ENCODE assay signal across 9 cellular contexts in genomic region chr21:37407719-37408455, GRCh38. TPM values are rescaled to one million over a fixed set of nuclear protein-coding genes. Genes with fewer than 3 reads are reported as not detected.
DNase-seq lines count a peak whose midpoint lies in the region; ATAC-seq and TF ChIP-seq lines count a peak whose summit lies in the region.
"Had no signal": no experiment of that assay in that cellular context is flagged by ENCODE, and none has a peak within 500 bp of the region (broad histone marks: within the 10 kb centered on the region; RNA-seq: fewer than 3 reads in every experiment).

No MANE protein-coding gene starts in this region.

- H3K4me2 ChIP-seq in mammary epithelial cell (ENCODE audit: insufficient read depth, low read depth, low read length), result peak overlapping the region; percentile 3

- dilution Hi-C loops in mammary epithelial cell (cut with HindIII; ENCODE audit: low sequenced_read_pairs), result no loop called here

- H3K9me3 Mint-ChIP-seq in activated T-cell treated with anti-CD3 and anti-CD28 coated beads, Interleukin-2, amount 50 U/mL, for 24 hours, result no peaks in the 10 kb centered on the region
- H3K9me3 Mint-ChIP-seq in stimulated activated effector memory CD8-positive, alpha-beta T cell treated with anti-CD3 and anti-CD28 coated beads, Interleukin-12 subunit alpha, Interleukin-12 subunit beta, amount 100 ng/mL, for 72 hours, result no peaks in the 10 kb centered on the region

- H3K9me3 ChIP-seq in mammary epithelial cell (replicated peaks; ENCODE audit: insufficient read depth, low read length), result peaks cover under 1% of the 10 kb centered on the region

- no peaks in the 10 kb centered on the region for H3K36me3 ChIP-seq in mammary epithelial cell (ENCODE audit: insufficient read depth, low read length)

- no TSS peak for BruUV-seq in mammary epithelial cell (replicated peaks; lab: Mats Ljungman, UMichigan)

- peaks cover 2% of the 10 kb centered on the region for H4K20me1 ChIP-seq in mammary epithelial cell (ENCODE audit: insufficient read depth, low read length)

- H2AFZ ChIP-seq in mammary epithelial cell (ENCODE audit: low read depth, low read length), result no peak overlapping the region

- no peak for TF ChIP-seq CTCF in mammary epithelial cell (conservative IDR thresholded peaks at IDR 0.05 in 1 of 2, IDR thresholded peaks at IDR 0.05 in 1 of 2; ENCODE audit: extremely low read depth in 1 of 2, insufficient read depth in 1 of 2, low read depth in 1 of 2, low read length in 2 of 2)

- ATAC-seq in HG02885 (IDR thresholded peaks at IDR 0.05; ENCODE audit: poor library complexity, unreplicated experiment), result peak; percentile 77
- peak; percentile 76 for ATAC-seq in stimulated activated effector memory CD8-positive, alpha-beta T cell treated with anti-CD3 and anti-CD28 coated beads, Interleukin-12 subunit alpha, Interleukin-12 subunit beta, amount 100 ng/mL, for 72 hours

- DNase-seq in activated T-cell treated with anti-CD3 and anti-CD28 coated beads, Interleukin-2, amount 50 U/mL, for 24 hours, result no peak
- DNase-seq in activated T-cell treated with anti-CD3 and anti-CD28 coated beads, Interleukin-2, amount 50 U/mL, for 48 hours, result no peak
- DNase-seq in mammary epithelial cell, result peak; percentile 7
- no peak for DNase-seq in stimulated activated effector memory CD8-positive, alpha-beta T cell treated with anti-CD3 and anti-CD28 coated beads, Interleukin-12 subunit alpha, Interleukin-12 subunit beta, amount 100 ng/mL, for 72 hours (ENCODE audit: low spot score in 2 of 2)
- no peak for DNase-seq in amniotic stem cell (lab: John Stamatoyannopoulos, UW)
- no peak for DNase-seq in SKM-1 treated with dmso at 0.1 percent for 144 hours (lab: John Stamatoyannopoulos, UW; ENCODE audit: unreplicated experiment)
- no peak for DNase-seq in middle frontal gyrus (ENCODE audit: extremely low spot score, low spot score)
- DNase-seq: NCI-H1930 had no signal

- H3K4me3 Mint-ChIP-seq in activated T-cell treated with anti-CD3 and anti-CD28 coated beads, Interleukin-2, amount 50 U/mL, for 24 hours, result peak overlapping the region; percentile 44
- H3K4me3 Mint-ChIP-seq in stimulated activated effector memory CD8-positive, alpha-beta T cell treated with anti-CD3 and anti-CD28 coated beads, Interleukin-12 subunit alpha, Interleukin-12 subunit beta, amount 100 ng/mL, for 72 hours, result peak overlapping the region; percentile 45

- peaks cover 98% of the 10 kb centered on the region for H3K79me2 ChIP-seq in mammary epithelial cell (ENCODE audit: insufficient read depth, low read length)

- in situ Hi-C loops in mammary epithelial cell (cut with MboI; ENCODE audit: low sequenced_read_pairs in 2 of 2), result no loop called here

- intact Hi-C loops in mammary epithelial cell (cut with micrococcal nuclease), result no loop called here

- CTCF ChIA-PET in mammary epithelial cell (lab: Charles Lee; ENCODE audit: low non-redundant PET), result no interaction called here

- peaks cover 21% of the 10 kb centered on the region for H3K36me3 Mint-ChIP-seq in activated T-cell treated with anti-CD3 and anti-CD28 coated beads, Interleukin-2, amount 50 U/mL, for 24 hours (ENCODE audit: low read depth)
- H3K36me3 Mint-ChIP-seq in stimulated activated effector memory CD8-positive, alpha-beta T cell treated with anti-CD3 and anti-CD28 coated beads, Interleukin-12 subunit alpha, Interleukin-12 subunit beta, amount 100 ng/mL, for 72 hours, result peaks cover 15% of the 10 kb centered on the region

- no peak overlapping the region for H3K9ac ChIP-seq in mammary epithelial cell (ENCODE audit: insufficient read depth, low read length)

- H3K4me3 ChIP-seq in mammary epithelial cell (replicated peaks in 1 of 3; ENCODE audit: insufficient read depth in 1 of 3, low read depth in 2 of 3, low read length in 3 of 3), result no peak overlapping the region

- H3K4me1 ChIP-seq in mammary epithelial cell (ENCODE audit: insufficient read depth, low read length), result no peaks in the 10 kb centered on the region

- peak overlapping the region; percentile 1 for H3K27ac ChIP-seq in mammary epithelial cell (ENCODE audit: insufficient read depth, low read depth, low read length)

- H3K27ac Mint-ChIP-seq in activated T-cell treated with anti-CD3 and anti-CD28 coated beads, Interleukin-2, amount 50 U/mL, for 24 hours, result peak overlapping the region; percentile 90
- H3K27ac Mint-ChIP-seq in stimulated activated effector memory CD8-positive, alpha-beta T cell treated with anti-CD3 and anti-CD28 coated beads, Interleukin-12 subunit alpha, Interleukin-12 subunit beta, amount 100 ng/mL, for 72 hours, result peak overlapping the region; percentile 77

- peaks cover 86% of the 10 kb centered on the region for H3K4me1 Mint-ChIP-seq in activated T-cell treated with anti-CD3 and anti-CD28 coated beads, Interleukin-2, amount 50 U/mL, for 24 hours (ENCODE audit: low read depth)
- peaks cover 77% of the 10 kb centered on the region for H3K4me1 Mint-ChIP-seq in stimulated activated effector memory CD8-positive, alpha-beta T cell treated with anti-CD3 and anti-CD28 coated beads, Interleukin-12 subunit alpha, Interleukin-12 subunit beta, amount 100 ng/mL, for 72 hours

- 73% methylated on average over 6 of the region's 6 CpGs for WGBS in mammary epithelial cell (ENCODE audit: low coverage, missing lambda C conversion rate)

- H3K27me3 Mint-ChIP-seq in activated T-cell treated with anti-CD3 and anti-CD28 coated beads, Interleukin-2, amount 50 U/mL, for 24 hours, result no peaks in the 10 kb centered on the region

- no peaks in the 10 kb centered on the region for H3K27me3 ChIP-seq in mammary epithelial cell (ENCODE audit: insufficient read depth, low read length)

RNA-seq across cellular contexts. Expression of gene DYRK1A, which starts 41.3 kb away (rescaled TPM):
- total RNA-seq in mammary epithelial cell, result 10 to 100 TPM; 42.5 to 73.2 TPM
- polyA plus RNA-seq in mammary epithelial cell, result 34.2 TPM
- 50.9 TPM for polyA minus RNA-seq in mammary epithelial cell
